In genomic region chr1:181139631-181140051, GRCh38 we compare ENCODE assay signal across 13 cellular contexts. TPM values are rescaled to one million over a fixed set of nuclear protein-coding genes. Genes with fewer than 3 reads are reported as not detected.
DNase-seq lines count a peak whose midpoint lies in the region; ATAC-seq, FAIRE-seq and TF ChIP-seq lines count a peak whose summit lies in the region.
"Had no signal": no experiment of that assay in that cellular context is flagged by ENCODE, and none has a peak within 500 bp of the region (broad histone marks: within the 10 kb centered on the region; RNA-seq: fewer than 3 reads in every experiment).

No MANE protein-coding gene starts in this region.

- no TSS peak for BruUV-seq in HCT116 (replicated peaks; lab: Mats Ljungman, UMichigan)

- ATAC-seq in HCT116 (no peak), GM21447 (IDR thresholded peaks at IDR 0.05; ENCODE audit: unreplicated experiment) (no peak)

- no peak for FAIRE-seq in kidney (lab: Jason Lieb, UNC)
- FAIRE-seq: small intestine had no signal

- RAD21 ChIA-PET in HCT116 (lab: Charles Lee; ENCODE audit: low non-redundant PET in 1 of 2, low total read pairs in 2 of 2, uncharacterized antibody in 2 of 2, unreplicated experiment in 2 of 2) = no interaction called here

- POLR2A ChIA-PET in HCT116 (lab: Charles Lee) = interaction anchor here (1.2 kb wide), 1 partner anchor 13 kb away, joined by 3 read pairs; no protein-coding TSS in a partner anchor

- no peaks in the 10 kb centered on the region for H3K9me3 ChIP-seq in HCT116 (ENCODE audit: control insufficient read depth in 1 of 2, insufficient read depth in 1 of 2, low read depth in 1 of 2, low read length in 2 of 2)
- H3K9me3 ChIP-seq in ascending aorta = no peaks in the 10 kb centered on the region
- H3K9me3 ChIP-seq in kidney (ENCODE audit: control insufficient read depth in 1 of 2, low read length in 2 of 2) = no peaks in the 10 kb centered on the region

- H3K9me2 ChIP-seq in HCT116 (ENCODE audit: insufficient read depth) = no peaks in the 10 kb centered on the region

- TF ChIP-seq RAD21 in HCT116 (IDR thresholded peaks at IDR 0.05; ENCODE audit: low read depth) = no peak

- no peak for TF ChIP-seq POLR2A in HCT116 (IDR thresholded peaks at IDR 0.05; ENCODE audit: borderline replicate concordance, extremely low read depth, insufficient read depth, insufficient read length)

- H3K4me3 ChIP-seq in HCT116 (replicated peaks in 1 of 2; ENCODE audit: low read depth in 1 of 2, low read length in 2 of 2) (no peak overlapping the region), ascending aorta (no peak overlapping the region), kidney (ENCODE audit: low read length in 2 of 2) (no peak overlapping the region)
- H3K4me3 ChIP-seq: dorsolateral prefrontal cortex had no signal

- H3K4me1 ChIP-seq in HCT116 (ENCODE audit: control insufficient read depth in 1 of 2, insufficient read depth in 2 of 2, low read length in 2 of 2) (peaks cover 19 to 64% of the 10 kb centered on the region in 2 experiments), ascending aorta (peaks cover 29 to 37% of the 10 kb centered on the region in 2 donors), kidney (ENCODE audit: control insufficient read depth in 1 of 2, insufficient read depth in 1 of 2, low read depth in 1 of 2, low read length in 2 of 2) (peaks cover 13 to 19% of the 10 kb centered on the region in 2 donors)

- H3K9ac ChIP-seq in HCT116 (ENCODE audit: low read length) (no peak overlapping the region), kidney (ENCODE audit: low read length in 2 of 2) (no peak overlapping the region)

- intact Hi-C loops in HCT116 (cut with micrococcal nuclease) = loop anchor here (5.0 kb wide), 2 partner anchors 117 to 607 kb away; partner anchors contain the start of gene STX6
- intact Hi-C loops in ascending aorta (cut with DNase I) = loop anchor here (2.0 to 5.0 kb wide), 4 partner anchors 27 to 227 kb away; partner anchors contain the start of gene KIAA1614
- intact Hi-C loops in kidney (cut with DNase I) = loop anchor here (10.0 kb wide), 1 partner anchor 55 kb away; the partner anchor contains the start of gene IER5

- no peaks in the 10 kb centered on the region for H3K79me2 ChIP-seq in HCT116 (ENCODE audit: insufficient read depth, low read length)

- no peak overlapping the region for H2AFZ ChIP-seq in HCT116 (ENCODE audit: low read depth, low read length, poor library complexity, severe bottlenecking)

- no peak for TF ChIP-seq CTCF in HCT116 (IDR thresholded peaks at IDR 0.05 in 2 of 3, conservative IDR thresholded peaks at IDR 0.05 in 1 of 3; ENCODE audit: borderline replicate concordance in 1 of 3, insufficient read depth in 1 of 3, low read depth in 2 of 3, low read length in 2 of 3)
- TF ChIP-seq CTCF in ascending aorta (IDR thresholded peaks at IDR 0.05) = no peak
- no peak for TF ChIP-seq CTCF in kidney (IDR thresholded peaks at IDR 0.05; ENCODE audit: borderline replicate concordance, extremely low read depth, insufficient read depth)

- DNase-seq in DMS 273 (lab: John Stamatoyannopoulos, UW; ENCODE audit: unreplicated experiment) = peak; percentile 53
- DNase-seq in DMS 273 treated with DMSO at 0.1 percent for 48 hours (lab: John Stamatoyannopoulos, UW) = no peak
- no peak for DNase-seq in HCT116 (ENCODE audit: low read depth, low spot score)
- no peak for DNase-seq in ascending aorta (ENCODE audit: low spot score in 2 of 2)
- DNase-seq in kidney = peak; percentile 52
- DNase-seq in NCI-H1694 treated with DMSO at 0.1 percent for 48 hours (lab: John Stamatoyannopoulos, UW) = no peak
- DNase-seq in stimulated activated CD4-positive, alpha-beta T cell treated with anti-CD3 and anti-CD28 coated beads, Interleukin-15, amount 100 ng/mL, for 24 hours = no peak
- DNase-seq: KG1, NCI-H345, small intestine had no signal

- no peaks in the 10 kb centered on the region for H4K20me1 ChIP-seq in HCT116 (ENCODE audit: insufficient read depth)

- no peak overlapping the region for H3K27ac ChIP-seq in HCT116 (ENCODE audit: low read depth, low read length)
- H3K27ac ChIP-seq in ascending aorta = peak overlapping the region; percentile 82 to 83
- no peak overlapping the region for H3K27ac ChIP-seq in kidney (ENCODE audit: low read depth in 2 of 2, low read length in 2 of 2)
- H3K27ac ChIP-seq: 22Rv1 had no signal

- H3K4me2 ChIP-seq in HCT116 (ENCODE audit: low read length) = peak overlapping the region; percentile 51

- CTCF ChIA-PET in HCT116 (lab: Charles Lee) = no interaction called here

- H3K27me3 ChIP-seq in HCT116 (ENCODE audit: insufficient read depth, low read length) = no peaks in the 10 kb centered on the region
- H3K27me3 ChIP-seq in ascending aorta = no peaks in the 10 kb centered on the region
- H3K27me3 ChIP-seq: dorsolateral prefrontal cortex had no signal

- H3K36me3 ChIP-seq in HCT116 (ENCODE audit: control insufficient read depth in 1 of 2, insufficient read depth in 2 of 2, low read length in 2 of 2) = no peaks in the 10 kb centered on the region
- no peaks in the 10 kb centered on the region for H3K36me3 ChIP-seq in ascending aorta
- H3K36me3 ChIP-seq in kidney (ENCODE audit: control insufficient read depth in 1 of 2, insufficient read depth in 2 of 2, low read length in 2 of 2) = no peaks in the 10 kb centered on the region

TF ChIP-seq in HCT116, 20 proteins besides CTCF, POLR2A, EP300 and RAD21:
- no peak for TF ChIP-seq FOSL1 (IDR thresholded peaks at IDR 0.05; ENCODE audit: low read depth)
- no peak for TF ChIP-seq YY1 (IDR thresholded peaks at IDR 0.05; ENCODE audit: extremely low read depth, insufficient replicate concordance, low read depth, low read length)
- no peak for TF ChIP-seq ZFX (IDR thresholded peaks at IDR 0.05)
- no peak for TF ChIP-seq EZH2 (IDR thresholded peaks at IDR 0.05)
- TF ChIP-seq TCF7L2 (IDR thresholded peaks at IDR 0.05; ENCODE audit: borderline replicate concordance, extremely low read depth, insufficient read depth, insufficient read length) = no peak
- TF ChIP-seq SRF (IDR thresholded peaks at IDR 0.05; ENCODE audit: low read depth) = no peak
- TF ChIP-seq, protein P1, sequence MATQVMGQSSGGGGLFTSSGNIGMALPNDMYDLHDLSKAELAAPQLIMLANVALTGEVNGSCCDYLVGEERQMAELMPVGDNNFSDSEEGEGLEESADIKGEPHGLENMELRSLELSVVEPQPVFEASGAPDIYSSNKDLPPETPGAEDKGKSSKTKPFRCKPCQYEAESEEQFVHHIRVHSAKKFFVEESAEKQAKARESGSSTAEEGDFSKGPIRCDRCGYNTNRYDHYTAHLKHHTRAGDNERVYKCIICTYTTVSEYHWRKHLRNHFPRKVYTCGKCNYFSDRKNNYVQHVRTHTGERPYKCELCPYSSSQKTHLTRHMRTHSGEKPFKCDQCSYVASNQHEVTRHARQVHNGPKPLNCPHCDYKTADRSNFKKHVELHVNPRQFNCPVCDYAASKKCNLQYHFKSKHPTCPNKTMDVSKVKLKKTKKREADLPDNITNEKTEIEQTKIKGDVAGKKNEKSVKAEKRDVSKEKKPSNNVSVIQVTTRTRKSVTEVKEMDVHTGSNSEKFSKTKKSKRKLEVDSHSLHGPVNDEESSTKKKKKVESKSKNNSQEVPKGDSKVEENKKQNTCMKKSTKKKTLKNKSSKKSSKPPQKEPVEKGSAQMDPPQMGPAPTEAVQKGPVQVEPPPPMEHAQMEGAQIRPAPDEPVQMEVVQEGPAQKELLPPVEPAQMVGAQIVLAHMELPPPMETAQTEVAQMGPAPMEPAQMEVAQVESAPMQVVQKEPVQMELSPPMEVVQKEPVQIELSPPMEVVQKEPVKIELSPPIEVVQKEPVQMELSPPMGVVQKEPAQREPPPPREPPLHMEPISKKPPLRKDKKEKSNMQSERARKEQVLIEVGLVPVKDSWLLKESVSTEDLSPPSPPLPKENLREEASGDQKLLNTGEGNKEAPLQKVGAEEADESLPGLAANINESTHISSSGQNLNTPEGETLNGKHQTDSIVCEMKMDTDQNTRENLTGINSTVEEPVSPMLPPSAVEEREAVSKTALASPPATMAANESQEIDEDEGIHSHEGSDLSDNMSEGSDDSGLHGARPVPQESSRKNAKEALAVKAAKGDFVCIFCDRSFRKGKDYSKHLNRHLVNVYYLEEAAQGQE (IDR thresholded peaks at IDR 0.05; ENCODE audit: low read depth) = no peak
- TF ChIP-seq, protein P2, sequence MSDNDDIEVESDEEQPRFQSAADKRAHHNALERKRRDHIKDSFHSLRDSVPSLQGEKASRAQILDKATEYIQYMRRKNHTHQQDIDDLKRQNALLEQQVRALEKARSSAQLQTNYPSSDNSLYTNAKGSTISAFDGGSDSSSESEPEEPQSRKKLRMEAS (IDR thresholded peaks at IDR 0.05) = no peak
- no peak for TF ChIP-seq JUND (IDR thresholded peaks at IDR 0.05)
- no peak for TF ChIP-seq ZNF274 (IDR thresholded peaks at IDR 0.05; ENCODE audit: low read depth, low read length)
- no peak for TF ChIP-seq EZH2phosphoT487 (IDR thresholded peaks at IDR 0.05; ENCODE audit: borderline replicate concordance)
- TF ChIP-seq SIN3A (IDR thresholded peaks at IDR 0.05; ENCODE audit: low read depth) = no peak
- TF ChIP-seq SP1 (IDR thresholded peaks at IDR 0.05; ENCODE audit: low read depth) = no peak
- TF ChIP-seq ZBTB33 (IDR thresholded peaks at IDR 0.05; ENCODE audit: extremely low read depth, insufficient replicate concordance, low read length) = no peak
- TF ChIP-seq CBX3 (IDR thresholded peaks at IDR 0.05; ENCODE audit: low read depth) = no peak
- TF ChIP-seq POLR2AphosphoS5 (IDR thresholded peaks at IDR 0.05; ENCODE audit: low read depth, low read length) = no peak
- no peak for TF ChIP-seq CEBPB (IDR thresholded peaks at IDR 0.05; ENCODE audit: low read depth)
- TF ChIP-seq ELF1 (IDR thresholded peaks at IDR 0.05; ENCODE audit: borderline replicate concordance, low read depth) = no peak

RNA-seq across cellular contexts. Expression of gene IER5, which starts 51.1 kb away (rescaled TPM):
- total RNA-seq in HCT116 (2021; ENCODE audit: unreplicated experiment) (30.5 TPM), ascending aorta (47.9 TPM), kidney (11.0 TPM)
- polyA plus RNA-seq in HCT116 (2012) = 19.3 and 20.5 TPM in 2 replicates
- polyA plus RNA-seq in kidney (ENCODE audit: insufficient read depth, low read depth, low replicate concordance) = 3.9 TPM

Comparison
In these comparisons a context has a peak if more than half of its experiments do, and no peak if none do; other contexts are left out.
1. DNase-seq: peak in DMS 273 (single experiment) and kidney (single experiment); none in DMS 273 treated with DMSO at 0.1 percent for 48 hours (single experiment), HCT116 (single experiment), ascending aorta (0 of 2), NCI-H1694 treated with DMSO at 0.1 percent for 48 hours (single experiment) and stimulated activated CD4-positive, alpha-beta T cell treated with anti-CD3 and anti-CD28 coated beads, Interleukin-15, amount 100 ng/mL, for 24 hours (single experiment).
2. H3K27ac ChIP-seq: peak in ascending aorta (2 of 2); none in HCT116 (single experiment) and kidney (0 of 2).